ENCODE assay signal across 15 cellular contexts in the genomic region with DNA sequence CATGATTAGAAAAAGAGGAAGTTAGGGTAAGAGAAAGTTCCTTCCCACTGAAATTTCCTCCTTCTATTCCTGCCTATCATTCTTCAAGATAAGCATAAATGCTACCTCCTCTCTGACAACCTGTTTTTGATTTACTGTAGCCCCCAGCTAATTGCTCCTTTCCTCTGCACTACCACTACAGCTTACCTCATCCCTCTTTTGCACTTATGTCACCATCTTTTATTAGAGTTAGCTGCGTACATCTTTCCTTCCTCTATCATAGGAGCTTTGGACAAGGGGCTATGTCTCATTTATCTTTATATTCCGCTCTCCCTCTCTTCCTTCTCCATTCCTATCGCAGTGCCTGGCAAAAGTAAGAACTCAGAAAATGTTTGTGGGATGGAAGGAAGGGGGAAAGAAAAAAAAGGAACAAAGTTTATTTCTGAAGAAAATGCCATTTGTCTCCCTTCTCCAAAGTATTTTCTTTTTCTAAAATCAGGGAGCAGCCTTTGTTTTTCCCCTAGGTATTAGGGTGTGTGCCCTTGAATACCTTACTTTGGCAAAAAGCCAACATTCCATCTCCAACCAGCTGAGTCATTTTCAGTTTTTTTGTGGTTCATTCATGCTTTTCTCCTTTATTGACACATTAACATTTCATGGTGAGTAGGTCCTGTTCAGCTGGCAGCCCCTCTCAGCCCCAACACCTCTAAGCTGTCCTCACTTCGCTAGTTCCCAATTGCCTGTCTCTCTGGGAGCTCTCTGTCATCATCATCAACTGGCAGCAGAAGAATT.
DNase-seq lines count a peak whose midpoint lies in the region; ATAC-seq and TF ChIP-seq lines count a peak whose summit lies in the region.
"Had no signal": no experiment of that assay in that cellular context is flagged by ENCODE, and none has a peak within 500 bp of the region (broad histone marks: within the 10 kb centered on the region; RNA-seq: fewer than 3 reads in every experiment).

No MANE protein-coding gene starts in this region.

- no peaks in the 10 kb centered on the region for H3K9me2 ChIP-seq in hepatocyte (replicated peaks; ENCODE audit: insufficient read depth)

- TF ChIP-seq CTCF in RWPE2 (IDR thresholded peaks at IDR 0.05; ENCODE audit: poor library complexity, severe bottlenecking) (no peak), hepatocyte (IDR thresholded peaks at IDR 0.05; ENCODE audit: poor library complexity) (no peak), adrenal gland (IDR thresholded peaks at IDR 0.05) (no peak)

- no peak overlapping the region for H3K27ac Mint-ChIP-seq in immature natural killer cell
- H3K27ac Mint-ChIP-seq: activated naive CD8-positive, alpha-beta T cell treated with anti-CD3 and anti-CD28 coated beads for 36 hours had no signal

- H3K27me3 ChIP-seq in RWPE2 (ENCODE audit: insufficient read depth, poor library complexity, severe bottlenecking) (no peaks in the 10 kb centered on the region), hepatocyte (no peaks in the 10 kb centered on the region), adrenal gland (no peaks in the 10 kb centered on the region)
- H3K27me3 ChIP-seq: esophagus squamous epithelium, Peyer's patch had no signal

- H3K27ac ChIP-seq in RWPE2 (ENCODE audit: poor library complexity, severe bottlenecking) (peak overlapping the region; percentile 88), hepatocyte (no peak overlapping the region), adrenal gland (no peak overlapping the region)
- H3K27ac ChIP-seq: esophagus squamous epithelium, Peyer's patch had no signal

- H3K79me2 ChIP-seq in hepatocyte, result no peaks in the 10 kb centered on the region

- H3K27me3 Mint-ChIP-seq in immature natural killer cell (ENCODE audit: low read depth in 3 of 3), result peaks cover 0 to 2% (median 0%) of the 10 kb centered on the region in 3 donors
- H3K27me3 Mint-ChIP-seq: activated naive CD8-positive, alpha-beta T cell treated with anti-CD3 and anti-CD28 coated beads for 36 hours had no signal

- ATAC-seq in RWPE2 (ENCODE audit: low read depth) (peak; percentile 77), GM18870 (IDR thresholded peaks at IDR 0.05; ENCODE audit: unreplicated experiment) (no peak)
- ATAC-seq: right cardiac atrium had no signal

- 68% methylated on average over 4 of the region's 4 CpGs for WGBS in hepatocyte (ENCODE audit: low lambda C conversion rate, missing lambda C conversion rate)
- 40 to 44% (median 42%) methylated on average over 4 of the region's 4 CpGs for WGBS in adrenal gland, 4 donors

- H3K9me3 ChIP-seq in RWPE2 (ENCODE audit: severe bottlenecking), result no peaks in the 10 kb centered on the region
- H3K9me3 ChIP-seq in hepatocyte (ENCODE audit: low read depth), result no peaks in the 10 kb centered on the region
- H3K9me3 ChIP-seq in adrenal gland (replicated peaks in 1 of 3), result no peaks in the 10 kb centered on the region
- H3K9me3 ChIP-seq: esophagus squamous epithelium, Peyer's patch had no signal

- H3K4me3 ChIP-seq in RWPE2 (ENCODE audit: severe bottlenecking) (no peak overlapping the region), hepatocyte (no peak overlapping the region), adrenal gland (no peak overlapping the region)
- H3K4me3 ChIP-seq: esophagus squamous epithelium, lung, Peyer's patch had no signal

- no peaks in the 10 kb centered on the region for H4K20me1 ChIP-seq in hepatocyte (ENCODE audit: insufficient read depth, poor library complexity, severe bottlenecking)

- no peak overlapping the region for H3K4me3 Mint-ChIP-seq in immature natural killer cell
- H3K4me3 Mint-ChIP-seq: activated naive CD8-positive, alpha-beta T cell treated with anti-CD3 and anti-CD28 coated beads for 36 hours had no signal

- H3K36me3 ChIP-seq in RWPE2 (ENCODE audit: low read depth) (no peaks in the 10 kb centered on the region), hepatocyte (replicated peaks; ENCODE audit: insufficient read depth, low read depth) (no peaks in the 10 kb centered on the region), adrenal gland (replicated peaks in 1 of 2) (no peaks in the 10 kb centered on the region)
- H3K36me3 ChIP-seq: esophagus squamous epithelium, Peyer's patch had no signal

- peak; percentile 71 for DNase-seq in DMS53 (lab: John Stamatoyannopoulos, UW)
- DNase-seq in LHCN-M2 (ENCODE audit: low read depth), result peak; percentile 17
- DNase-seq in RWPE2 (ENCODE audit: low spot score), result peak; percentile 64
- DNase-seq in hepatocyte (ENCODE audit: low spot score), result peak; percentile 22
- no peak for DNase-seq in immature natural killer cell
- no peak for DNase-seq in adrenal gland
- DNase-seq in NCI-H510A treated with DMSO at 0.1 percent for 48 hours (lab: John Stamatoyannopoulos, UW), result no peak
- DNase-seq: activated naive CD8-positive, alpha-beta T cell treated with anti-CD3 and anti-CD28 coated beads for 36 hours; DMS 273 treated with DMSO at 0.1 percent for 48 hours; esophagus squamous epithelium; H7; Peyer's patch had no signal

- H2AFZ ChIP-seq in hepatocyte, result no peak overlapping the region

- peaks cover 50% of the 10 kb centered on the region for H3K4me1 ChIP-seq in RWPE2 (ENCODE audit: insufficient read depth, poor library complexity, severe bottlenecking)
- H3K4me1 ChIP-seq in hepatocyte (ENCODE audit: insufficient read depth), result no peaks in the 10 kb centered on the region
- no peaks in the 10 kb centered on the region for H3K4me1 ChIP-seq in adrenal gland (replicated peaks in 1 of 2)
- H3K4me1 ChIP-seq: Peyer's patch had no signal

- peaks cover 0 to 9% (median 2%) of the 10 kb centered on the region in 6 donors for H3K9me3 Mint-ChIP-seq in immature natural killer cell
- H3K9me3 Mint-ChIP-seq: activated naive CD8-positive, alpha-beta T cell treated with anti-CD3 and anti-CD28 coated beads for 36 hours had no signal

- H3K4me2 ChIP-seq in hepatocyte, result no peak overlapping the region

- H3K36me3 Mint-ChIP-seq in immature natural killer cell, result no peaks in the 10 kb centered on the region
- H3K36me3 Mint-ChIP-seq: activated naive CD8-positive, alpha-beta T cell treated with anti-CD3 and anti-CD28 coated beads for 36 hours had no signal

- TF ChIP-seq POLR2A in adrenal gland (IDR thresholded peaks at IDR 0.05), result no peak

- no peaks in the 10 kb centered on the region for H3K4me1 Mint-ChIP-seq in immature natural killer cell
- H3K4me1 Mint-ChIP-seq: activated naive CD8-positive, alpha-beta T cell treated with anti-CD3 and anti-CD28 coated beads for 36 hours had no signal

- intact Hi-C loops in adrenal gland (cut with DNase I), result no loop called here

Comparison
In these comparisons a context has a peak if more than half of its experiments do, and no peak if none do; other contexts are left out.
1. DNase-seq: peak in DMS53 (single experiment), LHCN-M2 (single experiment), RWPE2 (single experiment) and hepatocyte (single experiment); none in immature natural killer cell (0 of 3), adrenal gland (0 of 7) and NCI-H510A treated with DMSO at 0.1 percent for 48 hours (single experiment).